24 cellular contexts compared by ENCODE assay signal in the genomic region with DNA sequence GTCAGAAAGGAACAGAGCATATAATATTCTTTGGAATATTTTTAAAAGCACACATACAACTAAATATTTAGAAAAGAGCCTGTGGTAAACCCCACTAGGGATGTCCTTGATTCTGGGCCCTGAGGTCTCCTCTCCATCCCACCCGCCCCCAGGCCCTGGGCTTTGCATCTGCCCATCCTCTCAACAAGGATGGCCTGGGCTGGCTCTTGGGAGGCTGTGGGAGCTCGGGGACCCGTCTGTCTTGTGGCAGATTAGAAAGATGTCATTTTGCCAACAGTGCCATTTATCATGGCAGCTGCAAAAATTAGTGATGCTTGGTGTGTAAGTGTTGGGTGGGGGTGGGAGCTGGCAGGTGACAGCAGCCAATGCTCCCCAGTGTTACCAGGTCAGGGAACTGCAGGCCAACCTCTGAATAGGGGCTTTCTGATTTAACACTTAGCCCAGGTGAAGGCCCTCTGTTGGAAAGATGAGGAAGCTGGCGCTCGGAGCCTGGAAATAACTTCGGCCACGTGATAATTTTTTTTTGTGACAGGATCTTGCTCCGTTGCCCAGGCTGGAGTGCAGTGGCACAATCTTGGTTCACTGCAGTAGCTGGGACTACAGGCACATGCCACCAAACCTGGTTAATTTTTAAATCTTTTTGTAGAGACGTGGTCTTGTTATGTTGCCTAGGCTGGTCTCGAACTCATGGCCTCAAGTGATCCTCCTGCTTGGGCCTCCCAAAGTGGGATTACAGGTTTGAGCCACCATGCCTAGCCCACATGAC. TPM values are rescaled to one million over a fixed set of nuclear protein-coding genes. Genes with fewer than 3 reads are reported as not detected.
"Had no signal": no experiment of that assay in that cellular context is flagged by ENCODE, and none has a peak within 500 bp of the region (broad histone marks: within the 10 kb centered on the region; RNA-seq: fewer than 3 reads in every experiment).

No MANE protein-coding gene starts in this region.

- H3K9me3 ChIP-seq: ascending aorta, colonic mucosa, esophagus muscularis mucosa, thyroid gland had no signal

- FAIRE-seq: frontal cortex had no signal

- ATAC-seq: activated CD8-positive, alpha-beta memory T cell treated with anti-CD3 and anti-CD28 coated beads, Interleukin-2, amount 10 ng/mL, durations not matched to agents 7 days and 5 days; activated CD8-positive, alpha-beta T cell treated with anti-CD3 and anti-CD28 coated beads for 36 hours; effector memory CD8-positive, alpha-beta T cell had no signal

- H3K4me3 ChIP-seq: ascending aorta, colonic mucosa, dorsolateral prefrontal cortex, esophagus muscularis mucosa, thyroid gland had no signal

- H3K36me3 Mint-ChIP-seq: activated CD8-positive, alpha-beta memory T cell treated with anti-CD3 and anti-CD28 coated beads, Interleukin-2, amount 10 ng/mL, durations not matched to agents 7 days and 5 days; activated naive CD4-positive, alpha-beta T cell treated with anti-CD3 and anti-CD28 coated beads, Interleukin-2, amount 50 U/mL, for 24 hours had no signal

- H3K27ac ChIP-seq: ascending aorta, colonic mucosa, dorsolateral prefrontal cortex, esophagus muscularis mucosa, thyroid gland had no signal

- H3K27me3 ChIP-seq: ascending aorta, colonic mucosa, dorsolateral prefrontal cortex, esophagus muscularis mucosa, thyroid gland had no signal

- H3K9me3 Mint-ChIP-seq: activated CD4-positive, alpha-beta T cell treated with anti-CD3 and anti-CD28 coated beads, Interleukin-2, amount 10 ng/mL, durations not matched to agents 7 days and 5 days; activated CD8-positive, alpha-beta T cell treated with anti-CD3 and anti-CD28 coated beads for 36 hours; activated naive CD4-positive, alpha-beta T cell treated with anti-CD3 and anti-CD28 coated beads, Interleukin-2, amount 50 U/mL, for 24 hours; central memory CD8-positive, alpha-beta T cell; effector memory CD8-positive, alpha-beta T cell; neural crest cell; stimulated activated naive CD8-positive, alpha-beta T cell treated with anti-CD3 and anti-CD28 coated beads, Interleukin-15, Interleukin-2, amounts not matched to agents 100 ng/mL and 50 ng/mL, for 24 hours; T-helper 1 cell treated with Interleukin-12 subunit alpha and Interleukin-12 subunit beta and Interleukin-4 antibody, amounts not matched to agents 30 μg/mL and 1 μg/mL, for 36 hours had no signal

- H3K36me3 ChIP-seq: ascending aorta, colonic mucosa, esophagus muscularis mucosa, thyroid gland had no signal

- H3K4me3 Mint-ChIP-seq: activated CD4-positive, alpha-beta T cell treated with anti-CD3 and anti-CD28 coated beads, Interleukin-2, amount 10 ng/mL, durations not matched to agents 7 days and 5 days; activated CD8-positive, alpha-beta memory T cell treated with anti-CD3 and anti-CD28 coated beads, Interleukin-2, amount 10 ng/mL, durations not matched to agents 7 days and 5 days; activated CD8-positive, alpha-beta T cell treated with anti-CD3 and anti-CD28 coated beads for 36 hours; activated naive CD4-positive, alpha-beta T cell treated with anti-CD3 and anti-CD28 coated beads, Interleukin-2, amount 50 U/mL, for 24 hours; central memory CD8-positive, alpha-beta T cell; effector memory CD8-positive, alpha-beta T cell; stimulated activated naive CD8-positive, alpha-beta T cell treated with anti-CD3 and anti-CD28 coated beads, Interleukin-15, Interleukin-2, amounts not matched to agents 100 ng/mL and 50 ng/mL, for 24 hours; T-helper 1 cell treated with Interleukin-12 subunit alpha and Interleukin-12 subunit beta and Interleukin-4 antibody, amounts not matched to agents 30 μg/mL and 1 μg/mL, for 36 hours had no signal

- H3K27ac Mint-ChIP-seq: activated CD4-positive, alpha-beta T cell treated with anti-CD3 and anti-CD28 coated beads, Interleukin-2, amount 10 ng/mL, durations not matched to agents 7 days and 5 days; activated CD8-positive, alpha-beta memory T cell treated with anti-CD3 and anti-CD28 coated beads, Interleukin-2, amount 10 ng/mL, durations not matched to agents 7 days and 5 days; activated CD8-positive, alpha-beta T cell treated with anti-CD3 and anti-CD28 coated beads for 36 hours; activated naive CD4-positive, alpha-beta T cell treated with anti-CD3 and anti-CD28 coated beads, Interleukin-2, amount 50 U/mL, for 24 hours; effector memory CD8-positive, alpha-beta T cell; stimulated activated naive CD8-positive, alpha-beta T cell treated with anti-CD3 and anti-CD28 coated beads, Interleukin-15, Interleukin-2, amounts not matched to agents 100 ng/mL and 50 ng/mL, for 24 hours; T-helper 1 cell treated with Interleukin-12 subunit alpha and Interleukin-12 subunit beta and Interleukin-4 antibody, amounts not matched to agents 30 μg/mL and 1 μg/mL, for 36 hours had no signal

- H3K4me1 ChIP-seq: ascending aorta, colonic mucosa had no signal

- DNase-seq: activated CD4-positive, alpha-beta T cell treated with anti-CD3 and anti-CD28 coated beads, Interleukin-2, amount 10 ng/mL, durations not matched to agents 7 days and 5 days; activated CD8-positive, alpha-beta memory T cell treated with anti-CD3 and anti-CD28 coated beads, Interleukin-2, amount 10 ng/mL, durations not matched to agents 7 days and 5 days; activated CD8-positive, alpha-beta T cell treated with anti-CD3 and anti-CD28 coated beads for 36 hours; activated gamma-delta T cell treated with Interleukin-2 at 50 U/mL for 16 hours; activated T-cell treated with anti-CD3 and anti-CD28 coated beads for 4 hours; colonic mucosa; effector memory CD8-positive, alpha-beta T cell; hippocampal formation; mesenchymal stem cell; occipital lobe; retina; stimulated activated CD4-positive, alpha-beta T cell treated with anti-CD3 and anti-CD28 coated beads, Interleukin-4, amount 100 ng/mL, for 24 hours; substantia nigra; T1000; thyroid gland had no signal

RNA-seq across cellular contexts. Expression of a gene that starts 16.8 kb away (rescaled TPM):
- total RNA-seq: activated CD4-positive, alpha-beta T cell treated with anti-CD3 and anti-CD28 coated beads, Interleukin-2, amount 10 ng/mL, durations not matched to agents 7 days and 5 days; activated CD8-positive, alpha-beta T cell treated with anti-CD3 and anti-CD28 coated beads for 36 hours had no signal
